ENCODE assay signal across 7 cellular contexts in the genomic region with DNA sequence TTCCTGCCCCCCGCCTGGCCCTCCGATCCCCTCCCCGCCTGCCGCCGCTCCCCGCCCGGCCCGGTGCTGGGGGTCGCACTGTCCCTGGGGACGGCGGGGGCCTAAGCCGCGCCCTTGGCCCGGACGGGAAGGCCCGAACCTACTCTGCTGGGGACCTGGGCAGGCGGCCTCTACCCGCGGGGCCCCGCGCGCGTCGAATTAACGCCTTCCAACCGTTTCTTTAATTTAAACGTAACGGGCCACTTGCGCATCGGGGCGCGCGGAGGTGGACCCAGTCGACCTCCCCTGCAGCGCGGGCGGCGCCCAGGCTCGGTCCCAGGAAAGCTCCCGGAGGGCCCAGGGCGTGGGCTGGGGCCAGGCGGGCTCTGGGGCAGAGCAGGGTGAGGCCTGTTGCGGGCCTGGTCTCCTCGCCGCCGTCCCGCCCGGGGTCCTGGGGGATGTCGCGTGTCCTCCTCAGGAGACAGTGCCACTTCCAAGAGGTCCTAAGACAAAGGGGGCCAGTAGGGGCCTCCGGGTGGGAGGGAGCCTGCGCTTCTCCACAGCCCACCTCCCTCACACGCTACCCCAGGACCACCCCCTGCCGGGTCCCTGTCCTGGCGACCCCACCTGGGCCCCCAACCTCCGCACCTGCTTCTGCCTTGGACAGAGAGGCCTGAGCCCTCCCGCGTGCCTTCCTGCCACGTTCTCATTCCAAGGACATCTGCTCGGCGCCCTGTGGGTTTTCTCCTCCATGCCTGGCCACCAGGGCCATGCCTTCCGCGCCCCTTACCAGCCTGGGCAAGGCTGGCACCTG. TPM values are rescaled to one million over a fixed set of nuclear protein-coding genes. Genes with fewer than 3 reads are reported as not detected.
A peak's percentile ranks its signal among the peaks of the same experiment; 100 is the strongest.
DNase-seq lines count a peak whose midpoint lies in the region; ATAC-seq, FAIRE-seq and TF ChIP-seq lines count a peak whose summit lies in the region.

No MANE protein-coding gene starts in this region.

- no peak overlapping the region for H3K27ac Mint-ChIP-seq in glutamatergic neuron (ENCODE audit: unreplicated experiment)

- H3K27me3 ChIP-seq in HUES48 (ENCODE audit: control insufficient read depth, insufficient read depth, low read length) = peaks cover 87% of the 10 kb centered on the region
- peaks cover 51% of the 10 kb centered on the region for H3K27me3 ChIP-seq in gastroesophageal sphincter

- H3K9me3 Mint-ChIP-seq in glutamatergic neuron (ENCODE audit: unreplicated experiment) = peaks cover 5% of the 10 kb centered on the region

- 40% methylated on average over 2 of the region's 63 CpGs; no CpG with 5 or more reads in 1 of the 2 donors for WGBS in gastroesophageal sphincter (ENCODE audit: low coverage in 1 of 2), 2 donors

- H3K27me3 Mint-ChIP-seq in glutamatergic neuron (ENCODE audit: unreplicated experiment) = peaks cover 30% of the 10 kb centered on the region

- TF ChIP-seq POLR2A in gastroesophageal sphincter (IDR thresholded peaks at IDR 0.05) (no peak), GM12892 (IDR thresholded peaks at IDR 0.05; ENCODE audit: low read depth, low read length) (no peak)

- H3K4me3 Mint-ChIP-seq in glutamatergic neuron (ENCODE audit: unreplicated experiment) = no peak overlapping the region

- peaks cover 14% of the 10 kb centered on the region for H3K4me1 Mint-ChIP-seq in glutamatergic neuron (ENCODE audit: low read depth, unreplicated experiment)

- no peak for DNase-seq in sciatic nerve (ENCODE audit: low spot score)
- no peak for DNase-seq in glutamatergic neuron
- no peak for DNase-seq in GM12892 (ENCODE audit: insufficient read length)

- H3K9me3 ChIP-seq in HUES48 (ENCODE audit: control insufficient read depth, insufficient read depth, low read length) (no peaks in the 10 kb centered on the region), gastroesophageal sphincter (peaks cover 0 to 10% (median 0%) of the 10 kb centered on the region in 3 donors)

- peaks cover 4% of the 10 kb centered on the region for H3K36me3 Mint-ChIP-seq in glutamatergic neuron (ENCODE audit: unreplicated experiment)

- no peak overlapping the region for H3K9ac ChIP-seq in HUES48 (ENCODE audit: low read depth, low read length)

- H3K27ac ChIP-seq in HUES48 (ENCODE audit: low read depth, low read length) (no peak overlapping the region), gastroesophageal sphincter (peak overlapping the region in 1 of 4 donors; percentile 49)

- H3K4me3 ChIP-seq in HUES48 (ENCODE audit: low read depth, low read length) = peak overlapping the region; percentile 42; the same call in 1 of the 2 replicates
- H3K4me3 ChIP-seq in gastroesophageal sphincter = peak overlapping the region; percentile 28 to 53

- TF ChIP-seq CTCF in gastroesophageal sphincter (IDR thresholded peaks at IDR 0.05) (no peak), glutamatergic neuron (IDR thresholded peaks at IDR 0.05; ENCODE audit: partially characterized antibody, unreplicated experiment) (no peak)

- H3K36me3 ChIP-seq in HUES48 (ENCODE audit: control insufficient read depth, insufficient read depth, low read length) (no peaks in the 10 kb centered on the region), gastroesophageal sphincter (no peaks in the 10 kb centered on the region)

- H3K4me1 ChIP-seq in HUES48 (ENCODE audit: control insufficient read depth, insufficient read depth, low read length) = peaks cover 5% of the 10 kb centered on the region; the same call in 1 of the 2 replicates
- peaks cover 9 to 31% (median 18%) of the 10 kb centered on the region in 3 donors for H3K4me1 ChIP-seq in gastroesophageal sphincter

- no peak for FAIRE-seq in GM12892 (lab: Jason Lieb, UNC)

- intact Hi-C loops in sciatic nerve (cut with DNase I) = no loop called here

- ATAC-seq in GM18502 (IDR thresholded peaks at IDR 0.05; ENCODE audit: poor library complexity, unreplicated experiment) (peak; percentile 15), gastroesophageal sphincter (peak; percentile 14), sciatic nerve (peak; percentile 34), GM18867 (IDR thresholded peaks at IDR 0.05; ENCODE audit: unreplicated experiment) (no peak)

- no peak for TF ChIP-seq EP300 in gastroesophageal sphincter (IDR thresholded peaks at IDR 0.05)

RNA-seq across cellular contexts. Expression of gene PTPRN2, which starts 0.7 kb away (rescaled TPM):
- total RNA-seq in gastroesophageal sphincter = 1 to 10 TPM; 1.7 to 4.7 (median 3.3) TPM
- 12.7 TPM for total RNA-seq in sciatic nerve
- total RNA-seq in glutamatergic neuron (ENCODE audit: unreplicated experiment) = 49.0 TPM
- polyA plus RNA-seq in GM12892 (2012; ENCODE audit: missing spikeins) = 0.66 TPM
